In genomic region chr10:121904888-121905287, GRCh38 we compare ENCODE assay signal across 1 cellular context.
TF ChIP-seq lines count a peak whose summit lies in the region.

No MANE protein-coding gene starts in this region.

TF ChIP-seq in HepG2, 621 proteins besides CTCF, POLR2A, EP300 and RAD21 (continued from another document and continues in another):
- TF ChIP-seq PAXIP1 (CRISPR knock-in tag; conservative IDR thresholded peaks at IDR 0.05) (peak; percentile 66; the same call in 1 of the 2 replicates), NCOR1 (IDR thresholded peaks at IDR 0.05; ENCODE audit: borderline replicate concordance, low read length) (peak; percentile 39; the same call in 1 of the 2 replicates), SAP130 (CRISPR knock-in tag; IDR thresholded peaks at IDR 0.05; ENCODE audit: low read depth) (peak; percentile 82), SIN3A (IDR thresholded peaks at IDR 0.05; ENCODE audit: borderline replicate concordance, low read depth, low read length) (no peak), GATAD2A (CRISPR knock-in tag; IDR thresholded peaks at IDR 0.05) (peak; percentile 58), STAT5B (CRISPR knock-in tag; IDR thresholded peaks at IDR 0.05) (no peak), SIX4 (CRISPR knock-in tag; IDR thresholded peaks at IDR 0.05) (no peak), HNRNPL (IDR thresholded peaks at IDR 0.05; ENCODE audit: low read depth, low read length) (no peak), CREB1 (IDR thresholded peaks at IDR 0.05) (no peak), CREB1 (CRISPR knock-in tag; IDR thresholded peaks at IDR 0.05) (no peak), TFE3 (CRISPR knock-in tag; IDR thresholded peaks at IDR 0.05) (0 out of 2 replicates have a peak, but pooled peaks have one; percentile 16), YEATS2 (CRISPR knock-in tag; IDR thresholded peaks at IDR 0.05; ENCODE audit: borderline replicate concordance) (no peak), ZBTB20 (CRISPR knock-in tag; IDR thresholded peaks at IDR 0.05; ENCODE audit: borderline replicate concordance, low read depth) (peak; percentile 56; the same call in 1 of the 2 replicates), HMG20A (CRISPR knock-in tag; IDR thresholded peaks at IDR 0.05; ENCODE audit: borderline replicate concordance) (peak; percentile 46; the same call in 1 of the 2 replicates), RCOR2 (CRISPR knock-in tag; IDR thresholded peaks at IDR 0.05) (0 out of 2 replicates have a peak, but pooled peaks have one; percentile 38), SKI (IDR thresholded peaks at IDR 0.05; ENCODE audit: partially characterized antibody) (peak; percentile 33), NR2F6 (IDR thresholded peaks at IDR 0.05) (peak; percentile 83), NR2F6 (CRISPR knock-in tag; IDR thresholded peaks at IDR 0.05) (peak; percentile 93), SOX6 (IDR thresholded peaks at IDR 0.05) (no peak), SOX6 (CRISPR knock-in tag; IDR thresholded peaks at IDR 0.05) (peak; percentile 47), SOX13 (IDR thresholded peaks at IDR 0.05) (no peak), SOX13 (CRISPR knock-in tag; conservative IDR thresholded peaks at IDR 0.05 in 1 of 2, IDR thresholded peaks at IDR 0.05 in 1 of 2) (peak in 1 of 2 experiments; percentile 63; a peak in 1 of 4 replicates), ZNF468 (CRISPR knock-in tag; IDR thresholded peaks at IDR 0.05) (no peak), MED1 (CRISPR knock-in tag; IDR thresholded peaks at IDR 0.05) (peak; percentile 66), HNRNPLL (IDR thresholded peaks at IDR 0.05; ENCODE audit: low read depth, low read length, poor library complexity, severe bottlenecking) (no peak), ZNF772 (CRISPR knock-in tag; IDR thresholded peaks at IDR 0.05) (no peak), EZH2 (conservative IDR thresholded peaks at IDR 0.05; ENCODE audit: low read depth, low read length) (no peak), TEAD3 (CRISPR knock-in tag; optimal IDR thresholded peaks at IDR 0.05; ENCODE audit: borderline replicate concordance) (peak; percentile 25), ZNF205 (CRISPR knock-in tag; IDR thresholded peaks at IDR 0.05) (peak; percentile 90), FOXO1 (CRISPR knock-in tag; IDR thresholded peaks at IDR 0.05) (peak; percentile 47; the same call in 1 of the 2 replicates), BHLHE40 (IDR thresholded peaks at IDR 0.05; ENCODE audit: low read length) (peak; percentile 49; the same call in 1 of the 2 replicates), ZSCAN12 (CRISPR knock-in tag; IDR thresholded peaks at IDR 0.05) (no peak), RARA (CRISPR knock-in tag; IDR thresholded peaks at IDR 0.05) (peak; percentile 89), TFDP2 (CRISPR knock-in tag; IDR thresholded peaks at IDR 0.05) (peak; percentile 25; the same call in 1 of the 2 replicates), ZMYM4 (CRISPR knock-in tag; IDR thresholded peaks at IDR 0.05) (peak; percentile 47; the same call in 1 of the 2 replicates), JDP2 (CRISPR knock-in tag; IDR thresholded peaks at IDR 0.05; ENCODE audit: borderline replicate concordance) (no peak), MIXL1 (CRISPR knock-in tag; IDR thresholded peaks at IDR 0.05) (0 out of 2 replicates have a peak, but pooled peaks have one; percentile 28), NCOA2 (CRISPR knock-in tag; IDR thresholded peaks at IDR 0.05) (peak; percentile 62; the same call in 1 of the 2 replicates), ARNTL (CRISPR knock-in tag; IDR thresholded peaks at IDR 0.05) (peak; percentile 34; the same call in 1 of the 2 replicates), KLF13 (CRISPR knock-in tag; IDR thresholded peaks at IDR 0.05) (no peak), IRF2 (CRISPR knock-in tag; IDR thresholded peaks at IDR 0.05) (peak; percentile 57; the same call in 1 of the 2 replicates), ZNF614 (CRISPR knock-in tag; IDR thresholded peaks at IDR 0.05; ENCODE audit: borderline replicate concordance) (0 out of 2 replicates have a peak, but pooled peaks have one; percentile 54), ARID4A (CRISPR knock-in tag; IDR thresholded peaks at IDR 0.05; ENCODE audit: borderline replicate concordance) (peak; percentile 25; the same call in 1 of the 2 replicates), KLF16 (CRISPR knock-in tag; IDR thresholded peaks at IDR 0.05) (peak in 1 of 2 experiments; percentile 47; a peak in 2 of 4 replicates), SALL2 (CRISPR knock-in tag; IDR thresholded peaks at IDR 0.05) (no peak), ZNF207 (IDR thresholded peaks at IDR 0.05; ENCODE audit: borderline replicate concordance) (no peak), SIN3B (IDR thresholded peaks at IDR 0.05; ENCODE audit: low read length) (no peak), ZKSCAN5 (CRISPR knock-in tag; IDR thresholded peaks at IDR 0.05) (no peak), BCL6 (CRISPR knock-in tag; IDR thresholded peaks at IDR 0.05) (peak; percentile 77)
- TF ChIP-seq, protein P1, sequence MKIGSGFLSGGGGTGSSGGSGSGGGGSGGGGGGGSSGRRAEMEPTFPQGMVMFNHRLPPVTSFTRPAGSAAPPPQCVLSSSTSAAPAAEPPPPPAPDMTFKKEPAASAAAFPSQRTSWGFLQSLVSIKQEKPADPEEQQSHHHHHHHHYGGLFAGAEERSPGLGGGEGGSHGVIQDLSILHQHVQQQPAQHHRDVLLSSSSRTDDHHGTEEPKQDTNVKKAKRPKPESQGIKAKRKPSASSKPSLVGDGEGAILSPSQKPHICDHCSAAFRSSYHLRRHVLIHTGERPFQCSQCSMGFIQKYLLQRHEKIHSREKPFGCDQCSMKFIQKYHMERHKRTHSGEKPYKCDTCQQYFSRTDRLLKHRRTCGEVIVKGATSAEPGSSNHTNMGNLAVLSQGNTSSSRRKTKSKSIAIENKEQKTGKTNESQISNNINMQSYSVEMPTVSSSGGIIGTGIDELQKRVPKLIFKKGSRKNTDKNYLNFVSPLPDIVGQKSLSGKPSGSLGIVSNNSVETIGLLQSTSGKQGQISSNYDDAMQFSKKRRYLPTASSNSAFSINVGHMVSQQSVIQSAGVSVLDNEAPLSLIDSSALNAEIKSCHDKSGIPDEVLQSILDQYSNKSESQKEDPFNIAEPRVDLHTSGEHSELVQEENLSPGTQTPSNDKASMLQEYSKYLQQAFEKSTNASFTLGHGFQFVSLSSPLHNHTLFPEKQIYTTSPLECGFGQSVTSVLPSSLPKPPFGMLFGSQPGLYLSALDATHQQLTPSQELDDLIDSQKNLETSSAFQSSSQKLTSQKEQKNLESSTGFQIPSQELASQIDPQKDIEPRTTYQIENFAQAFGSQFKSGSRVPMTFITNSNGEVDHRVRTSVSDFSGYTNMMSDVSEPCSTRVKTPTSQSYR (CRISPR knock-in tag; IDR thresholded peaks at IDR 0.05; ENCODE audit: borderline replicate concordance): no peak
- TF ChIP-seq, protein P2, sequence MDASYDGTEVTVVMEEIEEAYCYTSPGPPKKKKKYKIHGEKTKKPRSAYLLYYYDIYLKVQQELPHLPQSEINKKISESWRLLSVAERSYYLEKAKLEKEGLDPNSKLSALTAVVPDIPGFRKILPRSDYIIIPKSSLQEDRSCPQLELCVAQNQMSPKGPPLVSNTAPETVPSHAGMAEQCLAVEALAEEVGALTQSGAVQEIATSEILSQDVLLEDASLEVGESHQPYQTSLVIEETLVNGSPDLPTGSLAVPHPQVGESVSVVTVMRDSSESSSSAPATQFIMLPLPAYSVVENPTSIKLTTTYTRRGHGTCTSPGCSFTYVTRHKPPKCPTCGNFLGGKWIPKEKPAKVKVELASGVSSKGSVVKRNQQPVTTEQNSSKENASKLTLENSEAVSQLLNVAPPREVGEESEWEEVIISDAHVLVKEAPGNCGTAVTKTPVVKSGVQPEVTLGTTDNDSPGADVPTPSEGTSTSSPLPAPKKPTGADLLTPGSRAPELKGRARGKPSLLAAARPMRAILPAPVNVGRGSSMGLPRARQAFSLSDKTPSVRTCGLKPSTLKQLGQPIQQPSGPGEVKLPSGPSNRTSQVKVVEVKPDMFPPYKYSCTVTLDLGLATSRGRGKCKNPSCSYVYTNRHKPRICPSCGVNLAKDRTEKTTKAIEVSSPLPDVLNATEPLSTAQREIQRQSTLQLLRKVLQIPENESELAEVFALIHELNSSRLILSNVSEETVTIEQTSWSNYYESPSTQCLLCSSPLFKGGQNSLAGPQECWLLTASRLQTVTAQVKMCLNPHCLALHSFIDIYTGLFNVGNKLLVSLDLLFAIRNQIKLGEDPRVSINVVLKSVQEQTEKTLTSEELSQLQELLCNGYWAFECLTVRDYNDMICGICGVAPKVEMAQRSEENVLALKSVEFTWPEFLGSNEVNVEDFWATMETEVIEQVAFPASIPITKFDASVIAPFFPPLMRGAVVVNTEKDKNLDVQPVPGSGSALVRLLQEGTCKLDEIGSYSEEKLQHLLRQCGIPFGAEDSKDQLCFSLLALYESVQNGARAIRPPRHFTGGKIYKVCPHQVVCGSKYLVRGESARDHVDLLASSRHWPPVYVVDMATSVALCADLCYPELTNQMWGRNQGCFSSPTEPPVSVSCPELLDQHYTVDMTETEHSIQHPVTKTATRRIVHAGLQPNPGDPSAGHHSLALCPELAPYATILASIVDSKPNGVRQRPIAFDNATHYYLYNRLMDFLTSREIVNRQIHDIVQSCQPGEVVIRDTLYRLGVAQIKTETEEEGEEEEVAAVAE (CRISPR knock-in tag; IDR thresholded peaks at IDR 0.05; ENCODE audit: borderline replicate concordance): 0 out of 2 replicates have a peak, but pooled peaks have one; percentile 34
- TF ChIP-seq, protein P3, sequence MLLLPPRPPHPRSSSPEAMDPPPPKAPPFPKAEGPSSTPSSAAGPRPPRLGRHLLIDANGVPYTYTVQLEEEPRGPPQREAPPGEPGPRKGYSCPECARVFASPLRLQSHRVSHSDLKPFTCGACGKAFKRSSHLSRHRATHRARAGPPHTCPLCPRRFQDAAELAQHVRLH (CRISPR knock-in tag; IDR thresholded peaks at IDR 0.05; ENCODE audit: borderline replicate concordance, low read depth): 0 out of 2 replicates have a peak, but pooled peaks have one; percentile 28
